In the genomic region with DNA sequence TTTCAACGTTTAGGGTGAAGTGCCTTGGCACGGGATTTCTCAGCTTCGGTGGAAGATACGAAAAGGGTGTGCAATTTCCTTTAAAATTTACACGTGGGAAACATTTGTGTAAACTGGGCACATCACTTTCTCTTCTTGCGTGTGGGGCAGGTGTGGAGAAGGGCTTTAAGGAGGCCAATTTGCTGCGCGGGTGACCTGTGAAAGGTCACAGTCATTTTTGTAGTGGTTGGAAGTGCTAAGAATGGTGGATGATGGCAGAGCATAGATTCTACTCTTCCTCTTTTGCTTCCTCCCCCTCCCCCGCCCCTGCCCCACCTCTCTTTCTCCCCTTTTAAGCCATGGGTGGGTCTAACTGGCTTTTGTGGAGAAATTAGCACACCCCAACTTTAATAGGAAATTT, we compare ENCODE assay signal across 9 cellular contexts. TPM values are rescaled to one million over a fixed set of nuclear protein-coding genes. Genes with fewer than 3 reads are reported as not detected.
DNase-seq lines count a peak whose midpoint lies in the region; ATAC-seq and TF ChIP-seq lines count a peak whose summit lies in the region.
"Had no signal": no experiment of that assay in that cellular context is flagged by ENCODE, and none has a peak within 500 bp of the region (broad histone marks: within the 10 kb centered on the region; RNA-seq: fewer than 3 reads in every experiment).

No MANE protein-coding gene starts in this region.

- H3K27ac ChIP-seq in IMR-90 (ENCODE audit: insufficient read depth, low read length), result no peak overlapping the region
- H3K27ac ChIP-seq in duodenal mucosa (ENCODE audit: low read depth, low read length), result no peak overlapping the region
- H3K27ac ChIP-seq in naive thymus-derived CD4-positive, alpha-beta T cell (ENCODE audit: low read depth, low read length), result no peak overlapping the region

- H3K4ac ChIP-seq in IMR-90 (ENCODE audit: low read depth, low read length), result no peak overlapping the region

- no peak overlapping the region for H3K4me2 ChIP-seq in IMR-90 (ENCODE audit: low read depth, low read length)

- no peaks in the 10 kb centered on the region for H3K36me3 Mint-ChIP-seq in naive thymus-derived CD4-positive, alpha-beta T cell

- H3K27ac Mint-ChIP-seq in naive thymus-derived CD4-positive, alpha-beta T cell, result peak overlapping the region in 1 of 9 donors; percentile 41
- H3K27ac Mint-ChIP-seq: T-helper 1 cell treated with Interleukin-12 subunit alpha and Interleukin-12 subunit beta and Interleukin-4 antibody, amounts not matched to agents 30 μg/mL and 1 μg/mL, for 36 hours had no signal

- H3K9ac ChIP-seq in IMR-90 (ENCODE audit: low read depth, low read length), result no peak overlapping the region
- H3K9ac ChIP-seq in duodenal mucosa (ENCODE audit: low read depth in 1 of 2, low read length in 2 of 2), result no peak overlapping the region

- no peak overlapping the region for H2AK9ac ChIP-seq in IMR-90 (replicated peaks; ENCODE audit: low read depth, low read length, poor library complexity)

- intact Hi-C loops in IMR-90 (cut with micrococcal nuclease), result loop anchor here (10.0 kb wide), 1 partner anchor 404 kb away; no protein-coding TSS in a partner anchor
- intact Hi-C loops in naive thymus-derived CD4-positive, alpha-beta T cell (cut with micrococcal nuclease), result no loop called here

- POLR2A ChIA-PET in IMR-90 (lab: Charles Lee; ENCODE audit: unreplicated experiment), result no interaction called here
- POLR2A ChIA-PET in naive thymus-derived CD4-positive, alpha-beta T cell (lab: Charles Lee), result no interaction called here

- H2BK20ac ChIP-seq in IMR-90 (ENCODE audit: low read depth, low read length), result no peak overlapping the region

- no peak overlapping the region for H3K56ac ChIP-seq in IMR-90 (ENCODE audit: extremely low read depth, insufficient read depth, low read length)

- H3K4me1 ChIP-seq in IMR-90 (ENCODE audit: control insufficient read depth, insufficient read depth, low read length), result no peaks in the 10 kb centered on the region
- no peaks in the 10 kb centered on the region for H3K4me1 ChIP-seq in duodenal mucosa (ENCODE audit: control insufficient read depth in 1 of 2, insufficient read depth in 2 of 2, low read length in 2 of 2)
- no peaks in the 10 kb centered on the region for H3K4me1 ChIP-seq in naive thymus-derived CD4-positive, alpha-beta T cell (ENCODE audit: control insufficient read depth in 2 of 2, insufficient read depth in 2 of 2, low read length in 2 of 2)

- no peaks in the 10 kb centered on the region for H3K79me1 ChIP-seq in IMR-90 (ENCODE audit: low read depth in 1 of 2, low read length in 2 of 2)

- dilution Hi-C loops in IMR-90 (cut with HindIII; ENCODE audit: low sequenced_read_pairs, unreplicated experiment), result no loop called here

- peak overlapping the region; percentile 37 for H3K4me3 ChIP-seq in AG10803 (ENCODE audit: low read length)
- H3K4me3 ChIP-seq in IMR-90 (ENCODE audit: insufficient read depth, low read depth, low read length), result no peak overlapping the region
- H3K4me3 ChIP-seq in duodenal mucosa (ENCODE audit: low read depth in 1 of 2, low read length in 2 of 2), result peak overlapping the region; percentile 55
- H3K4me3 ChIP-seq in naive thymus-derived CD4-positive, alpha-beta T cell (ENCODE audit: low read length), result peak overlapping the region; percentile 20

- H3K9me3 ChIP-seq in IMR-90 (ENCODE audit: control insufficient read depth, insufficient read depth, low read length) (no peaks in the 10 kb centered on the region), duodenal mucosa (ENCODE audit: control insufficient read depth in 1 of 2, low read length in 2 of 2) (peaks cover 0 to 4% of the 10 kb centered on the region in 2 donors)
- H3K9me3 ChIP-seq in naive thymus-derived CD4-positive, alpha-beta T cell (ENCODE audit: control insufficient read depth in 2 of 3, low read length in 3 of 3), result peaks cover 0 to 5% (median 0%) of the 10 kb centered on the region in 3 experiments

- peak overlapping the region; percentile 58 to 82 (median 70) for H3K4me3 Mint-ChIP-seq in naive thymus-derived CD4-positive, alpha-beta T cell

- in situ Hi-C loops in IMR-90 (cut with MboI; ENCODE audit: low sequenced_read_pairs), result no loop called here

- no TSS peak for BruUV-seq in IMR-90 (replicated peaks; lab: Mats Ljungman, UMichigan)

- peak overlapping the region; percentile 17 for H2AFZ ChIP-seq in IMR-90 (replicated peaks; ENCODE audit: low read length, poor library complexity)

- H3K27me3 ChIP-seq in IMR-90 (ENCODE audit: control insufficient read depth, insufficient read depth, low read length) (peaks cover 10% of the 10 kb centered on the region), duodenal mucosa (ENCODE audit: control insufficient read depth in 1 of 2, insufficient read depth in 2 of 2, low read length in 2 of 2) (peaks cover 40 to 49% of the 10 kb centered on the region in 2 donors)
- H3K27me3 ChIP-seq in naive thymus-derived CD4-positive, alpha-beta T cell (ENCODE audit: control insufficient read depth in 2 of 2, insufficient read depth in 2 of 2, low read length in 2 of 2), result peaks cover 5 to 35% of the 10 kb centered on the region in 2 donors

- no peak overlapping the region for H3K18ac ChIP-seq in IMR-90 (ENCODE audit: low read depth, low read length)

- no peak for TF ChIP-seq POLR2A in IMR-90 (IDR thresholded peaks at IDR 0.05; ENCODE audit: low read depth, low read length)

- CTCF ChIA-PET in IMR-90 (lab: Yijun Ruan, JAX), result no interaction called here
- CTCF ChIA-PET in naive thymus-derived CD4-positive, alpha-beta T cell (lab: Charles Lee), result no interaction called here

- H4K5ac ChIP-seq in IMR-90 (ENCODE audit: low read depth, low read length), result no peak overlapping the region

- 55% methylated on average over 5 of the region's 9 CpGs; no CpG with 5 or more reads in 1 of the 2 experiments for WGBS in IMR-90 (ENCODE audit: extremely low coverage in 2 of 2, insufficient read length in 1 of 2), 2 experiments

- no peak for DNase-seq in AG10803 (ENCODE audit: low read depth)
- no peak for DNase-seq in IMR-90
- DNase-seq in naive thymus-derived CD4-positive, alpha-beta T cell, result no peak

- H3K36me3 ChIP-seq in IMR-90 (ENCODE audit: control insufficient read depth, insufficient read depth, low read length) (no peaks in the 10 kb centered on the region), duodenal mucosa (ENCODE audit: control insufficient read depth in 1 of 2, insufficient read depth in 2 of 2, low read length in 2 of 2) (no peaks in the 10 kb centered on the region)
- H3K36me3 ChIP-seq in naive thymus-derived CD4-positive, alpha-beta T cell (ENCODE audit: control insufficient read depth in 2 of 3, insufficient read depth in 3 of 3, low read length in 3 of 3), result no peaks in the 10 kb centered on the region

- peaks cover 0 to 20% (median 5%) of the 10 kb centered on the region in 11 donors for H3K9me3 Mint-ChIP-seq in naive thymus-derived CD4-positive, alpha-beta T cell
- H3K9me3 Mint-ChIP-seq: T-helper 1 cell treated with Interleukin-12 subunit alpha and Interleukin-12 subunit beta and Interleukin-4 antibody, amounts not matched to agents 30 μg/mL and 1 μg/mL, for 36 hours had no signal

- no peak overlapping the region for H2BK5ac ChIP-seq in IMR-90 (ENCODE audit: low read depth, low read length, poor library complexity, severe bottlenecking)

- peaks cover 5 to 31% (median 13%) of the 10 kb centered on the region in 7 donors for H3K4me1 Mint-ChIP-seq in naive thymus-derived CD4-positive, alpha-beta T cell

- no peak overlapping the region for H3K23ac ChIP-seq in IMR-90 (ENCODE audit: low read depth, low read length)

- no peak for ATAC-seq in IMR-90 (ENCODE audit: low read depth)
- no peak for ATAC-seq in naive thymus-derived CD4-positive, alpha-beta T cell
- ATAC-seq in HG02678 (IDR thresholded peaks at IDR 0.05; ENCODE audit: unreplicated experiment), result no peak
- no peak for ATAC-seq in HG02973 (IDR thresholded peaks at IDR 0.05; ENCODE audit: unreplicated experiment)
- no peak for ATAC-seq in GM18868 (IDR thresholded peaks at IDR 0.05; ENCODE audit: unreplicated experiment)
- no peak for ATAC-seq in HG02798 (IDR thresholded peaks at IDR 0.05; ENCODE audit: poor library complexity, unreplicated experiment)

- H3K9me1 ChIP-seq in IMR-90 (ENCODE audit: insufficient read depth, low read length), result no peaks in the 10 kb centered on the region

- H2BK15ac ChIP-seq in IMR-90 (ENCODE audit: low read depth, low read length), result no peak overlapping the region

- H2AK5ac ChIP-seq in IMR-90 (ENCODE audit: low read depth, low read length), result no peak overlapping the region

- no peak overlapping the region for H3K14ac ChIP-seq in IMR-90 (replicated peaks; ENCODE audit: low read depth, low read length)

- no peaks in the 10 kb centered on the region for H4K20me1 ChIP-seq in IMR-90 (ENCODE audit: insufficient read depth, low read length)

- H4K8ac ChIP-seq in IMR-90 (ENCODE audit: low read depth in 2 of 2, low read length in 2 of 2), result no peak overlapping the region

- no peak for TF ChIP-seq RAD21 in IMR-90 (IDR thresholded peaks at IDR 0.05; ENCODE audit: low read length)

- H2BK120ac ChIP-seq in IMR-90 (ENCODE audit: low read depth, low read length), result no peak overlapping the region

- peaks cover 31 to 64% (median 52%) of the 10 kb centered on the region in 5 donors for H3K27me3 Mint-ChIP-seq in naive thymus-derived CD4-positive, alpha-beta T cell

- no peak overlapping the region for H4K91ac ChIP-seq in IMR-90 (ENCODE audit: insufficient read depth, low read depth, low read length)

- TF ChIP-seq CTCF in AG10803 (conservative IDR thresholded peaks at IDR 0.05; ENCODE audit: low read length) (no peak), IMR-90 (conservative IDR thresholded peaks at IDR 0.05; ENCODE audit: low read depth, low read length) (no peak)

TF ChIP-seq in IMR-90, 13 proteins besides CTCF, POLR2A, EP300 and RAD21:
- TF ChIP-seq NFE2L2 (IDR thresholded peaks at IDR 0.05; ENCODE audit: low read depth, low read length) (no peak), MAFK (IDR thresholded peaks at IDR 0.05; ENCODE audit: low read depth, low read length) (no peak), MAZ (IDR thresholded peaks at IDR 0.05; ENCODE audit: borderline replicate concordance, low read depth, low read length) (no peak), CEBPB (IDR thresholded peaks at IDR 0.05; ENCODE audit: low read depth, low read length) (no peak)

RNA-seq across cellular contexts. Expression of gene SLITRK5, which starts 7.2 kb away (rescaled TPM):
- total RNA-seq in IMR-90 (2012; rRNA removed), result under 0.01 TPM in 2 replicates
- 0.03 TPM in 2 replicates for polyA plus RNA-seq in IMR-90 (2012; rRNA removed)
- under 0.01 and 0.02 TPM in 2 replicates for polyA plus RNA-seq in IMR-90 (2012; cell fraction: cytosol; rRNA removed)
- polyA plus RNA-seq in IMR-90 (2012; cell fraction: nucleus; rRNA removed; ENCODE audit: low replicate concordance), result 0.02 and 0.06 TPM in 2 replicates
- under 1 TPM in 4 of 5 experiments, not detected in 1; 0.05 to 0.12 (median 0.05) TPM for total RNA-seq in naive thymus-derived CD4-positive, alpha-beta T cell
- polyA plus RNA-seq in naive thymus-derived CD4-positive, alpha-beta T cell, result not detected
